10 cellular contexts compared by ENCODE assay signal in the genomic region with DNA sequence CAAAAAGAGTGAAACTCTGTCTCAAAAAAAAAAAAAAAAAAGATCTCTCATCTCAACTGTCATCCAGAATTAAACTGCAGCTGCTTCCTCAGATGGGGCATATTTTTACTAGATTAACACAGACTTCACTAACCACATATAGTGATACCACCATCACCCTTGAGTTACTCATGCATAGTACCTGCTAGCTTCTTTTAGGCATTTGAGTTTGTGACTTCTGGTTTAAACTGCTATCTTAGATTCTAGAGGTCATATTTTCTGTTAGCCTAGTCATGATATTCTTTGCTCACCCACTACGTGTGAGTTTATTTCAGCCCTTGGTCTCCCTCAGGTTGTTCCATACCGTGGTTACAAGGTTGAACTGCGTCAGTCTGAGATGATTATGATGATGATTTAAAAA.
A peak's percentile ranks its signal among the peaks of the same experiment; 100 is the strongest.
DNase-seq lines count a peak whose midpoint lies in the region; ATAC-seq, FAIRE-seq and TF ChIP-seq lines count a peak whose summit lies in the region.
"Had no signal": no experiment of that assay in that cellular context is flagged by ENCODE, and none has a peak within 500 bp of the region (broad histone marks: within the 10 kb centered on the region; RNA-seq: fewer than 3 reads in every experiment).

No MANE protein-coding gene starts in this region.

- H3K36me3 ChIP-seq in BLaER1 (no peaks in the 10 kb centered on the region), HepG2 (replicated peaks in 1 of 2; ENCODE audit: control insufficient read depth in 1 of 2, insufficient read depth in 2 of 2, low read length in 2 of 2) (no peaks in the 10 kb centered on the region), neuronal stem cell (replicated peaks in 1 of 2; ENCODE audit: control insufficient read depth in 2 of 2, insufficient read depth in 2 of 2, low read length in 2 of 2) (no peaks in the 10 kb centered on the region)

- H3K27me3 ChIP-seq in BLaER1, result no peaks in the 10 kb centered on the region
- no peaks in the 10 kb centered on the region for H3K27me3 ChIP-seq in HepG2 (ENCODE audit: control insufficient read depth in 1 of 2, insufficient read depth in 2 of 2, low read length in 2 of 2)
- no peaks in the 10 kb centered on the region for H3K27me3 ChIP-seq in neuronal stem cell (ENCODE audit: control insufficient read depth in 3 of 3, insufficient read depth in 3 of 3, low read depth in 1 of 3, low read length in 3 of 3)

- H3K4me3 ChIP-seq in BLaER1, result no peak overlapping the region
- H3K4me3 ChIP-seq in HepG2 (replicated peaks in 1 of 3; ENCODE audit: insufficient read depth in 1 of 3, low read depth in 2 of 3, low read length in 3 of 3), result no peak overlapping the region
- H3K4me3 ChIP-seq in neuronal stem cell (ENCODE audit: low read length in 2 of 2), result no peak overlapping the region

- no peak for TF ChIP-seq CTCF in HepG2 (CRISPR knock-in tag; IDR thresholded peaks at IDR 0.05)

- H3K79me1 ChIP-seq in neuronal stem cell (ENCODE audit: low read depth, low read length), result no peaks in the 10 kb centered on the region

- no peak overlapping the region for H2BK15ac ChIP-seq in neuronal stem cell (ENCODE audit: low read length)

- no peak overlapping the region for H2BK120ac ChIP-seq in neuronal stem cell (ENCODE audit: low read depth, low read length)

- H3K18ac ChIP-seq in neuronal stem cell (ENCODE audit: low read length), result no peak overlapping the region

- no peaks in the 10 kb centered on the region for H4K20me1 ChIP-seq in BLaER1
- no peaks in the 10 kb centered on the region for H4K20me1 ChIP-seq in HepG2 (ENCODE audit: insufficient read depth, low read length)

- in situ Hi-C loops in HepG2 (cut with HindIII; ENCODE audit: extremely low pct_ligation_motif_present, low pct_unique_long_range_greater_than_20kb), result no loop called here

- H2BK12ac ChIP-seq in neuronal stem cell (ENCODE audit: low read length), result no peak overlapping the region

- no TSS peak for BruUV-seq in HepG2 (replicated peaks; lab: Mats Ljungman, UMichigan)

- no peak overlapping the region for H2AK5ac ChIP-seq in neuronal stem cell (ENCODE audit: low read depth, low read length)

- H2BK5ac ChIP-seq in neuronal stem cell (ENCODE audit: low read length), result no peak overlapping the region

- no peaks in the 10 kb centered on the region for H3K79me2 ChIP-seq in HepG2 (ENCODE audit: insufficient read depth, low read length)

- intact Hi-C loops in HepG2 (cut with micrococcal nuclease; ENCODE audit: unreplicated experiment), result no loop called here

- FAIRE-seq in HepG2 (lab: Jason Lieb, UNC), result no peak

- no peak overlapping the region for H2AFZ ChIP-seq in HepG2 (ENCODE audit: low read length)
- no peak overlapping the region for H2AFZ ChIP-seq in neuronal stem cell (ENCODE audit: low read length)

- TF ChIP-seq RAD21 in HepG2 (CRISPR knock-in tag; IDR thresholded peaks at IDR 0.05), result no peak

- no peak overlapping the region for H4K8ac ChIP-seq in neuronal stem cell (ENCODE audit: low read depth, low read length)

- no peak for DNase-seq in substantia nigra (lab: John Stamatoyannopoulos, UW)
- DNase-seq in HepG2 (ENCODE audit: low spot score), result no peak
- no peak for DNase-seq in COLO668 (lab: John Stamatoyannopoulos, UW; ENCODE audit: unreplicated experiment)
- DNase-seq in neuronal stem cell (ENCODE audit: low spot score), result no peak
- DNase-seq: activated gamma-delta T cell, dermis blood vessel endothelial cell had no signal

- H3K4me1 ChIP-seq in BLaER1, result peaks cover 47% of the 10 kb centered on the region
- H3K4me1 ChIP-seq in HepG2 (ENCODE audit: insufficient read depth, low read length), result no peaks in the 10 kb centered on the region
- no peaks in the 10 kb centered on the region for H3K4me1 ChIP-seq in neuronal stem cell (ENCODE audit: control insufficient read depth in 2 of 2, insufficient read depth in 1 of 2, low read depth in 1 of 2, low read length in 2 of 2)

- no peak for TF ChIP-seq POLR2A in HepG2 (IDR thresholded peaks at IDR 0.05; ENCODE audit: insufficient read depth in 1 of 2, low read depth in 2 of 2, low read length in 2 of 2)

- TF ChIP-seq EP300 in HepG2 (IDR thresholded peaks at IDR 0.05; ENCODE audit: low read depth in 2 of 2, low read length in 2 of 2), result no peak
- no peak for TF ChIP-seq EP300 in HepG2 (CRISPR knock-in tag; IDR thresholded peaks at IDR 0.05; ENCODE audit: borderline replicate concordance)

- no peak overlapping the region for H3K14ac ChIP-seq in neuronal stem cell (ENCODE audit: low read length)

- H3K4me2 ChIP-seq in BLaER1 (peak overlapping the region; percentile 68), HepG2 (ENCODE audit: low read depth, low read length) (no peak overlapping the region), neuronal stem cell (ENCODE audit: insufficient read depth, low read length, poor library complexity, severe bottlenecking) (no peak overlapping the region)

- H4K91ac ChIP-seq in neuronal stem cell (ENCODE audit: low read depth, low read length, poor library complexity), result no peak overlapping the region

- H3K4ac ChIP-seq in neuronal stem cell (ENCODE audit: low read length), result no peak overlapping the region

- WGBS in HepG2 (ENCODE audit: low lambda C conversion rate), result 6% methylated on average over 3 of the region's 3 CpGs
- WGBS in neuronal stem cell (ENCODE audit: extremely low coverage in 2 of 2, insufficient read length in 2 of 2, insufficient replicate concordance in 1 of 2), 2 donors, result no CpG with 5 or more reads among the region's 3 CpGs

- no peak overlapping the region for H3K23ac ChIP-seq in neuronal stem cell (ENCODE audit: low read depth, low read length, poor library complexity)

- ATAC-seq in GM19043 (IDR thresholded peaks at IDR 0.05; ENCODE audit: low read depth, unreplicated experiment) (peak; percentile 89), HG02759 (IDR thresholded peaks at IDR 0.05; ENCODE audit: unreplicated experiment) (peak; percentile 88), HG03521 (IDR thresholded peaks at IDR 0.05; ENCODE audit: unreplicated experiment) (peak; percentile 82), HepG2 (no peak)

- POLR2A ChIA-PET in HepG2 (lab: Yijun Ruan, JAX), result no interaction called here

- H3K9me3 ChIP-seq in BLaER1 (peaks cover 19% of the 10 kb centered on the region; the same call in 1 of the 2 replicates), HepG2 (ENCODE audit: low read length) (no peaks in the 10 kb centered on the region), neuronal stem cell (replicated peaks in 1 of 2; ENCODE audit: control insufficient read depth in 2 of 2, insufficient read depth in 1 of 2, low read depth in 1 of 2, low read length in 2 of 2) (no peaks in the 10 kb centered on the region)

- H3K27ac ChIP-seq in BLaER1 (peak overlapping the region; percentile 92), substantia nigra (ENCODE audit: low read depth, low read length, poor library complexity, severe bottlenecking) (no peak overlapping the region), HepG2 (ENCODE audit: extremely low read length, insufficient read depth, low read length) (no peak overlapping the region), neuronal stem cell (replicated peaks; ENCODE audit: low read length) (no peak overlapping the region)

- CTCF ChIA-PET in HepG2 (lab: Yijun Ruan, JAX; ENCODE audit: low intra/inter-chr PET ratio, low total read pairs), result no interaction called here

- H3K9ac ChIP-seq in BLaER1 (no peak overlapping the region), HepG2 (ENCODE audit: insufficient read depth, low read depth, low read length) (no peak overlapping the region), neuronal stem cell (ENCODE audit: low read depth, low read length, poor library complexity) (no peak overlapping the region)

TF ChIP-seq in HepG2, 621 proteins besides CTCF, POLR2A, EP300 and RAD21:
- TF ChIP-seq ZNF343 (CRISPR knock-in tag; IDR thresholded peaks at IDR 0.05) (no peak), SALL2 (CRISPR knock-in tag; IDR thresholded peaks at IDR 0.05) (no peak), ZNF816 (CRISPR knock-in tag; IDR thresholded peaks at IDR 0.05; ENCODE audit: borderline replicate concordance) (no peak), ZFP36L1 (CRISPR knock-in tag; IDR thresholded peaks at IDR 0.05) (no peak), ZNF264 (CRISPR knock-in tag; IDR thresholded peaks at IDR 0.05) (no peak)
